ENCODE assay signal across 8 cellular contexts in genomic region chr7:151518781-151519044, GRCh38. TPM values are rescaled to one million over a fixed set of nuclear protein-coding genes. Genes with fewer than 3 reads are reported as not detected.
DNase-seq lines count a peak whose midpoint lies in the region; ATAC-seq and TF ChIP-seq lines count a peak whose summit lies in the region.

No MANE protein-coding gene starts in this region.

- H3K9me3 Mint-ChIP-seq in nephron = peaks cover 12% of the 10 kb centered on the region

- no peaks in the 10 kb centered on the region for H3K9me3 ChIP-seq in MG63
- no peaks in the 10 kb centered on the region for H3K9me3 ChIP-seq in duodenal mucosa (ENCODE audit: control insufficient read depth in 1 of 2, low read length in 2 of 2)

- H3K27ac ChIP-seq in C4-2B (peak overlapping the region; percentile 98), duodenal mucosa (ENCODE audit: low read depth, low read length) (peak overlapping the region; percentile 99)

- H3K27me3 Mint-ChIP-seq in nephron (ENCODE audit: low read depth) = no peaks in the 10 kb centered on the region

- H3K27me3 ChIP-seq in MG63 (no peaks in the 10 kb centered on the region), duodenal mucosa (ENCODE audit: control insufficient read depth in 1 of 2, insufficient read depth in 2 of 2, low read length in 2 of 2) (no peaks in the 10 kb centered on the region)

- TF ChIP-seq CTCF in C4-2B (conservative IDR thresholded peaks at IDR 0.05) (no peak), nephron (IDR thresholded peaks at IDR 0.05; ENCODE audit: unreplicated experiment in 3 of 3) (no peak)

- H3K9ac ChIP-seq in duodenal mucosa (ENCODE audit: low read depth in 1 of 2, low read length in 2 of 2) = peak overlapping the region; percentile 89 to 95

- ATAC-seq in HG03521 (IDR thresholded peaks at IDR 0.05; ENCODE audit: unreplicated experiment) (no peak), GM18498 (IDR thresholded peaks at IDR 0.05; ENCODE audit: unreplicated experiment) (no peak)

- H3K4me1 Mint-ChIP-seq in nephron = peaks cover 27% of the 10 kb centered on the region

- peaks cover 18% of the 10 kb centered on the region for H3K36me3 Mint-ChIP-seq in nephron (ENCODE audit: low read depth)

- H3K36me3 ChIP-seq in MG63 (no peaks in the 10 kb centered on the region), duodenal mucosa (ENCODE audit: control insufficient read depth in 1 of 2, insufficient read depth in 2 of 2, low read length in 2 of 2) (no peaks in the 10 kb centered on the region)

- peak overlapping the region; percentile 73 for H3K4me3 ChIP-seq in MG63
- H3K4me3 ChIP-seq in duodenal mucosa (ENCODE audit: low read depth in 1 of 2, low read length in 2 of 2) = peak overlapping the region; percentile 72 to 82

- peak overlapping the region; percentile 89 to 99 (median 94) for H3K4me3 Mint-ChIP-seq in nephron

- H3K27ac Mint-ChIP-seq in nephron = peak overlapping the region; percentile 96 to 97 (median 96)

- peaks cover 20 to 24% of the 10 kb centered on the region in 2 donors for H3K4me1 ChIP-seq in duodenal mucosa (ENCODE audit: control insufficient read depth in 1 of 2, insufficient read depth in 2 of 2, low read length in 2 of 2)

- no peak for DNase-seq in MG63
- no peak for DNase-seq in stimulated activated CD4-positive, alpha-beta T cell treated with anti-CD3 and anti-CD28 coated beads, Interleukin-4, amount 100 ng/mL, for 24 hours
- no peak for DNase-seq in activated CD4-positive, alpha-beta T cell treated with anti-CD3 and anti-CD28 coated beads, Interleukin-2, amount 50 U/mL, for 4 hours

RNA-seq across cellular contexts. Expression of gene RHEB, which starts 1.0 kb away (rescaled TPM):
- 84.5 and 139 TPM in 2 replicates for total RNA-seq in MG63 (2014; rRNA removed; shearing (Covaris generic); ENCODE audit: low replicate concordance)
